8 cellular contexts compared by ENCODE assay signal in genomic region chr5:132883261-132883834, GRCh38. TPM values are rescaled to one million over a fixed set of nuclear protein-coding genes. Genes with fewer than 3 reads are reported as not detected.
DNase-seq lines count a peak whose midpoint lies in the region; ATAC-seq, FAIRE-seq and TF ChIP-seq lines count a peak whose summit lies in the region.

No MANE protein-coding gene starts in this region.

- TF ChIP-seq RAD21 in HepG2 (CRISPR knock-in tag; IDR thresholded peaks at IDR 0.05) = peak; percentile 81

- H3K79me2 ChIP-seq in HepG2 (ENCODE audit: insufficient read depth, low read length) = no peaks in the 10 kb centered on the region

- DNase-seq in A673 (ENCODE audit: low spot score) = peak; percentile 72
- DNase-seq in GM06990 (ENCODE audit: extremely low read depth, insufficient read length) = no peak
- peak; percentile 80 for DNase-seq in KBM-7
- DNase-seq in SIG-M5 treated with dmso at 0.1 percent for 504 hours (lab: John Stamatoyannopoulos, UW; ENCODE audit: unreplicated experiment) = peak; percentile 88
- DNase-seq in choroid plexus epithelial cell (ENCODE audit: low read depth) = peak; percentile 87
- peak; percentile 78 for DNase-seq in HepG2 (ENCODE audit: low spot score)
- peak in 1 of 2 donors; percentile 18 for DNase-seq in tibial nerve (ENCODE audit: low spot score in 2 of 2)

- no peak overlapping the region for H3K4me2 ChIP-seq in HepG2 (ENCODE audit: low read depth, low read length)

- in situ Hi-C loops in KBM-7 (cut with MboI; ENCODE audit: low pct_unique_long_range_greater_than_20kb, low sequenced_read_pairs) (no loop called here), HepG2 (cut with HindIII; ENCODE audit: extremely low pct_ligation_motif_present, low pct_unique_long_range_greater_than_20kb) (loop anchor here (10.0 kb wide), 1 partner anchor 139 kb away; the partner anchor contains the start of gene CCNI2)

- H2AFZ ChIP-seq in HepG2 (ENCODE audit: low read length) = no peak overlapping the region

- no TSS peak for BruUV-seq in A673 (replicated peaks; lab: Mats Ljungman, UMichigan)
- BruUV-seq in HepG2 (replicated peaks; lab: Mats Ljungman, UMichigan) = no TSS peak

- no peaks in the 10 kb centered on the region for H4K20me1 ChIP-seq in HepG2 (ENCODE audit: insufficient read depth, low read length)

- peak; percentile 68 for FAIRE-seq in HepG2 (lab: Jason Lieb, UNC)

- H3K36me3 ChIP-seq in A673 (ENCODE audit: insufficient read depth, low read length, poor library complexity, severe bottlenecking) = peaks cover 60% of the 10 kb centered on the region
- H3K36me3 ChIP-seq in GM06990 (ENCODE audit: control insufficient read depth, insufficient read depth, low read length) = peaks cover 11% of the 10 kb centered on the region
- peaks cover 20 to 62% of the 10 kb centered on the region in 2 experiments for H3K36me3 ChIP-seq in HepG2 (replicated peaks in 1 of 2; ENCODE audit: control insufficient read depth in 1 of 2, insufficient read depth in 2 of 2, low read length in 2 of 2)
- H3K36me3 ChIP-seq in tibial nerve = peaks cover 4 to 81% (median 12%) of the 10 kb centered on the region in 3 donors

- CTCF ChIA-PET in A673 (lab: Charles Lee) = interaction anchor here (0.8 to 1.3 kb wide), 2 partner anchors 128 to 147 kb away, joined by 3 to 5 read pairs; no protein-coding TSS in a partner anchor
- CTCF ChIA-PET in HepG2 (lab: Yijun Ruan, JAX; ENCODE audit: low intra/inter-chr PET ratio, low total read pairs) = interaction anchor here (1.3 to 2.5 kb wide), 3 partner anchors 16 to 76 kb away, joined by 4 to 39 read pairs (median 7); partner anchors contain the start of genes GDF9, SHROOM1 and UQCRQ

- peak; percentile 72 for TF ChIP-seq CTCF in A673 (conservative IDR thresholded peaks at IDR 0.05; ENCODE audit: low read depth, low read length)
- peak; percentile 68 for TF ChIP-seq CTCF in GM06990 (IDR thresholded peaks at IDR 0.05; ENCODE audit: insufficient read depth, low read length, poor library complexity, severe bottlenecking)
- peak; percentile 81 for TF ChIP-seq CTCF in choroid plexus epithelial cell (conservative IDR thresholded peaks at IDR 0.05; ENCODE audit: low read depth, low read length)
- peak; percentile 85 for TF ChIP-seq CTCF in HepG2 (CRISPR knock-in tag; IDR thresholded peaks at IDR 0.05)
- TF ChIP-seq CTCF in tibial nerve (IDR thresholded peaks at IDR 0.05) = peak; percentile 49 to 61 (median 52)

- 13% methylated on average over 2 of the region's 2 CpGs for WGBS in HepG2 (ENCODE audit: low lambda C conversion rate)
- 41 to 44% methylated on average over 2 of the region's 2 CpGs for WGBS in tibial nerve, 2 donors

- no peaks in the 10 kb centered on the region for H3K9me3 ChIP-seq in A673 (ENCODE audit: low read depth, low read length, poor library complexity, severe bottlenecking)
- no peaks in the 10 kb centered on the region for H3K9me3 ChIP-seq in HepG2 (ENCODE audit: low read length)
- no peaks in the 10 kb centered on the region for H3K9me3 ChIP-seq in tibial nerve

- POLR2A ChIA-PET in A673 (lab: Charles Lee; ENCODE audit: low non-redundant PET) (no interaction called here), HepG2 (lab: Yijun Ruan, JAX) (interaction anchor here (0.6 to 1.9 kb wide), 8 partner anchors 17 to 168 kb away, joined by 3 to 22 read pairs (median 5); partner anchors contain the start of genes GDF9, HSPA4, SHROOM1 and UQCRQ)

- ATAC-seq in HepG2 (peak; percentile 94), HG03521 (IDR thresholded peaks at IDR 0.05; ENCODE audit: unreplicated experiment) (no peak)

- TF ChIP-seq POLR2A in HepG2 (IDR thresholded peaks at IDR 0.05; ENCODE audit: insufficient read depth in 1 of 2, low read depth in 2 of 2, low read length in 2 of 2) (no peak), tibial nerve (IDR thresholded peaks at IDR 0.05) (no peak)

- no peaks in the 10 kb centered on the region for H3K4me1 ChIP-seq in A673 (ENCODE audit: insufficient read depth, low read length, poor library complexity, severe bottlenecking)
- H3K4me1 ChIP-seq in HepG2 (ENCODE audit: insufficient read depth, low read length) = peaks cover 17% of the 10 kb centered on the region
- H3K4me1 ChIP-seq in tibial nerve = peaks cover 0 to 11% (median 0%) of the 10 kb centered on the region in 4 donors

- no peaks in the 10 kb centered on the region for H3K27me3 ChIP-seq in A673 (replicated peaks; ENCODE audit: insufficient read depth, low read depth, low read length, poor library complexity)
- H3K27me3 ChIP-seq in GM06990 (replicated peaks; ENCODE audit: control insufficient read depth, insufficient read depth, low read length) = no peaks in the 10 kb centered on the region
- H3K27me3 ChIP-seq in HepG2 (ENCODE audit: control insufficient read depth in 1 of 2, insufficient read depth in 2 of 2, low read length in 2 of 2) = no peaks in the 10 kb centered on the region
- no peaks in the 10 kb centered on the region for H3K27me3 ChIP-seq in tibial nerve

- H3K27ac ChIP-seq in A673 (ENCODE audit: low read depth, low read length, poor library complexity, severe bottlenecking) (no peak overlapping the region), HepG2 (ENCODE audit: extremely low read length, insufficient read depth, low read length) (peak overlapping the region; percentile 16), tibial nerve (no peak overlapping the region)

- no peak overlapping the region for H3K9ac ChIP-seq in HepG2 (ENCODE audit: insufficient read depth, low read depth, low read length)

- no peak overlapping the region for H3K4me3 ChIP-seq in A673 (ENCODE audit: low read depth, low read length, poor library complexity, severe bottlenecking)
- H3K4me3 ChIP-seq in GM06990 (replicated peaks; ENCODE audit: low read depth, low read length) = no peak overlapping the region
- no peak overlapping the region for H3K4me3 ChIP-seq in choroid plexus epithelial cell (ENCODE audit: low read depth, low read length)
- no peak overlapping the region for H3K4me3 ChIP-seq in HepG2 (replicated peaks in 1 of 3; ENCODE audit: insufficient read depth in 1 of 3, low read depth in 2 of 3, low read length in 3 of 3)
- no peak overlapping the region for H3K4me3 ChIP-seq in tibial nerve

- intact Hi-C loops in A673 (cut with micrococcal nuclease; ENCODE audit: unreplicated experiment) (loop anchor here (2.0 to 5.0 kb wide), 2 partner anchors 53 to 496 kb away; partner anchors contain the start of gene SHROOM1), HepG2 (cut with micrococcal nuclease; ENCODE audit: unreplicated experiment) (loop anchor here (1.0 to 10.0 kb wide), 3 partner anchors 53 to 359 kb away; partner anchors contain the start of gene SHROOM1)

- TF ChIP-seq EP300 in HepG2 (IDR thresholded peaks at IDR 0.05; ENCODE audit: low read depth in 2 of 2, low read length in 2 of 2) (no peak), HepG2 (CRISPR knock-in tag; IDR thresholded peaks at IDR 0.05; ENCODE audit: borderline replicate concordance) (no peak), tibial nerve (IDR thresholded peaks at IDR 0.05) (no peak)

RNA-seq across cellular contexts. Expression of gene LEAP2, which starts 9.9 kb away (rescaled TPM):
- total RNA-seq in A673 (2021) (2.9 and 4.0 TPM in 2 replicates), HepG2 (2016; rRNA removed; fragmentation: Illumina TruSeq; extraction: Trizol) (19.8 and 23.9 TPM in 2 replicates), tibial nerve (1 to 10 TPM; 1.7 to 3.9 (median 2.5) TPM)
- 31.9 and 33.8 TPM in 2 replicates for total RNA-seq in HepG2 (2016; cell fraction: cytosol; rRNA removed; fragmentation: Illumina TruSeq; extraction: Trizol; ENCODE audit: low read depth)
- 21.4 and 22.6 TPM in 2 replicates for total RNA-seq in HepG2 (2016; cell fraction: insoluble cytoplasmic fraction; rRNA removed; fragmentation: Illumina TruSeq; extraction: Trizol)
- 22.4 and 23.2 TPM in 2 replicates for total RNA-seq in HepG2 (2016; cell fraction: membrane; rRNA removed; fragmentation: Illumina TruSeq; extraction: Trizol)
- 17.3 and 21.3 TPM in 2 replicates for total RNA-seq in HepG2 (2016; cell fraction: nucleus; rRNA removed; fragmentation: Illumina TruSeq; extraction: Trizol)
- 51.9 and 70.9 TPM in 2 replicates for polyA plus RNA-seq in HepG2 (2011; rRNA removed)
- polyA plus RNA-seq in HepG2 (2011; cell fraction: cytosol; rRNA removed) = 18.2 and 34.0 TPM in 2 replicates
- polyA plus RNA-seq in HepG2 (2011; cell fraction: nucleus; rRNA removed) = 19.5 and 30.9 TPM in 2 replicates
- 83.9 and 193 TPM in 2 replicates for polyA plus RNA-seq in HepG2 (2012)
- 9.5 and 10.5 TPM in 2 replicates for polyA plus RNA-seq in HepG2 (2016; cell fraction: cytosol; fragmentation: Illumina TruSeq; extraction: Trizol; ENCODE audit: low read depth)
- 12.1 and 12.5 TPM in 2 replicates for polyA plus RNA-seq in HepG2 (2016; cell fraction: insoluble cytoplasmic fraction; fragmentation: Illumina TruSeq; extraction: Trizol; ENCODE audit: low read depth)
- polyA plus RNA-seq in HepG2 (2016; cell fraction: membrane; fragmentation: Illumina TruSeq; extraction: Trizol; ENCODE audit: low read depth) = 7.0 and 11.1 TPM in 2 replicates
- polyA plus RNA-seq in HepG2 (2016; cell fraction: nucleus; fragmentation: Illumina TruSeq; extraction: Trizol; ENCODE audit: insufficient read depth, low read depth) = 19.5 and 23.5 TPM in 2 replicates
- polyA minus RNA-seq in HepG2 (2011; rRNA and poly(A)+ RNA removed; ENCODE audit: low replicate concordance) = 3.2 and 62.6 TPM in 2 replicates
- polyA minus RNA-seq in HepG2 (2011; cell fraction: cytosol; rRNA and poly(A)+ RNA removed) = 68.1 and 102 TPM in 2 replicates
- polyA minus RNA-seq in HepG2 (2011; cell fraction: nucleus; rRNA and poly(A)+ RNA removed) = 42.6 and 69.6 TPM in 2 replicates

RNA-seq across cellular contexts. Expression of gene UQCRQ, which starts 16.9 kb away (rescaled TPM):
- total RNA-seq in A673 (2021) (542 and 564 TPM in 2 replicates), HepG2 (2016; rRNA removed; fragmentation: Illumina TruSeq; extraction: Trizol) (575 and 610 TPM in 2 replicates), tibial nerve (100 to 1,000 TPM in 3 of 4 donors, 10 to 100 TPM in 1; 69.8 to 143 (median 118) TPM)
- total RNA-seq in HepG2 (2016; cell fraction: cytosol; rRNA removed; fragmentation: Illumina TruSeq; extraction: Trizol; ENCODE audit: low read depth) = 434 and 616 TPM in 2 replicates
- total RNA-seq in HepG2 (2016; cell fraction: insoluble cytoplasmic fraction; rRNA removed; fragmentation: Illumina TruSeq; extraction: Trizol) = 541 and 719 TPM in 2 replicates
- 520 and 710 TPM in 2 replicates for total RNA-seq in HepG2 (2016; cell fraction: membrane; rRNA removed; fragmentation: Illumina TruSeq; extraction: Trizol)
- 214 and 220 TPM in 2 replicates for total RNA-seq in HepG2 (2016; cell fraction: nucleus; rRNA removed; fragmentation: Illumina TruSeq; extraction: Trizol)
- polyA plus RNA-seq in HepG2 (2011; rRNA removed) = 237 and 257 TPM in 2 replicates
- polyA plus RNA-seq in HepG2 (2011; cell fraction: cytosol; rRNA removed) = 173 and 215 TPM in 2 replicates
- 111 and 145 TPM in 2 replicates for polyA plus RNA-seq in HepG2 (2011; cell fraction: nucleus; rRNA removed)
- polyA plus RNA-seq in HepG2 (2012) = 221 and 310 TPM in 2 replicates
- 298 and 464 TPM in 2 replicates for polyA plus RNA-seq in HepG2 (2016; cell fraction: cytosol; fragmentation: Illumina TruSeq; extraction: Trizol; ENCODE audit: low read depth)
- polyA plus RNA-seq in HepG2 (2016; cell fraction: insoluble cytoplasmic fraction; fragmentation: Illumina TruSeq; extraction: Trizol; ENCODE audit: low read depth) = 393 and 430 TPM in 2 replicates
- 329 and 431 TPM in 2 replicates for polyA plus RNA-seq in HepG2 (2016; cell fraction: membrane; fragmentation: Illumina TruSeq; extraction: Trizol; ENCODE audit: low read depth)
- polyA plus RNA-seq in HepG2 (2016; cell fraction: nucleus; fragmentation: Illumina TruSeq; extraction: Trizol; ENCODE audit: insufficient read depth, low read depth) = 240 and 275 TPM in 2 replicates
- polyA minus RNA-seq in HepG2 (2011; rRNA and poly(A)+ RNA removed; ENCODE audit: low replicate concordance) = 39.6 and 61.4 TPM in 2 replicates
- polyA minus RNA-seq in HepG2 (2011; cell fraction: cytosol; rRNA and poly(A)+ RNA removed) = 26.8 and 32.8 TPM in 2 replicates
- 52.9 and 60.8 TPM in 2 replicates for polyA minus RNA-seq in HepG2 (2011; cell fraction: nucleus; rRNA and poly(A)+ RNA removed)

RNA-seq across cellular contexts. Expression of gene GDF9, which starts 17.1 kb away (rescaled TPM):
- total RNA-seq in A673 (2021) = 0.32 and 1.1 TPM in 2 replicates
- 0.07 and 0.38 TPM in 2 replicates for total RNA-seq in HepG2 (2016; rRNA removed; fragmentation: Illumina TruSeq; extraction: Trizol)
- 0.20 and 0.71 TPM in 2 replicates for total RNA-seq in HepG2 (2016; cell fraction: cytosol; rRNA removed; fragmentation: Illumina TruSeq; extraction: Trizol; ENCODE audit: low read depth)
- 0.15 and 0.49 TPM in 2 replicates for total RNA-seq in HepG2 (2016; cell fraction: insoluble cytoplasmic fraction; rRNA removed; fragmentation: Illumina TruSeq; extraction: Trizol)
- total RNA-seq in HepG2 (2016; cell fraction: membrane; rRNA removed; fragmentation: Illumina TruSeq; extraction: Trizol) = 0.46 and 0.55 TPM in 2 replicates
- total RNA-seq in HepG2 (2016; cell fraction: nucleus; rRNA removed; fragmentation: Illumina TruSeq; extraction: Trizol) = 0.60 and 0.65 TPM in 2 replicates
- polyA plus RNA-seq in HepG2 (2011; rRNA removed) = 0.33 and 0.50 TPM in 2 replicates
- polyA plus RNA-seq in HepG2 (2011; cell fraction: cytosol; rRNA removed) = 0.09 and 0.24 TPM in 2 replicates
- polyA plus RNA-seq in HepG2 (2011; cell fraction: nucleus; rRNA removed) = 0.51 and 0.68 TPM in 2 replicates
- polyA plus RNA-seq in HepG2 (2012) = 0.16 and 0.20 TPM in 2 replicates
- 0.07 and 0.37 TPM in 2 replicates for polyA plus RNA-seq in HepG2 (2016; cell fraction: cytosol; fragmentation: Illumina TruSeq; extraction: Trizol; ENCODE audit: low read depth)
- polyA plus RNA-seq in HepG2 (2016; cell fraction: insoluble cytoplasmic fraction; fragmentation: Illumina TruSeq; extraction: Trizol; ENCODE audit: low read depth) = 0.21 and 0.23 TPM in 2 replicates
- 0.21 and 0.26 TPM in 2 replicates for polyA plus RNA-seq in HepG2 (2016; cell fraction: membrane; fragmentation: Illumina TruSeq; extraction: Trizol; ENCODE audit: low read depth)
- 0.92 and 1.0 TPM in 2 replicates for polyA plus RNA-seq in HepG2 (2016; cell fraction: nucleus; fragmentation: Illumina TruSeq; extraction: Trizol; ENCODE audit: insufficient read depth, low read depth)
- polyA minus RNA-seq in HepG2 (2011; rRNA and poly(A)+ RNA removed; ENCODE audit: low replicate concordance) = 0.21 and 0.84 TPM in 2 replicates
- polyA minus RNA-seq in HepG2 (2011; cell fraction: cytosol; rRNA and poly(A)+ RNA removed) = not detected in 2 replicates
- 0.64 and 2.0 TPM in 2 replicates for polyA minus RNA-seq in HepG2 (2011; cell fraction: nucleus; rRNA and poly(A)+ RNA removed)
- total RNA-seq in tibial nerve = under 1 TPM in 2 of 4 donors, not detected in 2; 0.44 to 0.60 TPM

RNA-seq across cellular contexts. Expression of gene SHROOM1, which starts 52.9 kb away (rescaled TPM):
- total RNA-seq in A673 (2021) (0.28 and 0.54 TPM in 2 replicates), HepG2 (2016; rRNA removed; fragmentation: Illumina TruSeq; extraction: Trizol) (8.9 and 18.2 TPM in 2 replicates), tibial nerve (10 to 100 TPM; 29.1 to 67.5 (median 38.5) TPM)
- 2.9 and 3.0 TPM in 2 replicates for total RNA-seq in HepG2 (2016; cell fraction: cytosol; rRNA removed; fragmentation: Illumina TruSeq; extraction: Trizol; ENCODE audit: low read depth)
- 8.5 and 16.1 TPM in 2 replicates for total RNA-seq in HepG2 (2016; cell fraction: insoluble cytoplasmic fraction; rRNA removed; fragmentation: Illumina TruSeq; extraction: Trizol)
- total RNA-seq in HepG2 (2016; cell fraction: membrane; rRNA removed; fragmentation: Illumina TruSeq; extraction: Trizol) = 6.2 and 8.3 TPM in 2 replicates
- 14.0 and 18.5 TPM in 2 replicates for total RNA-seq in HepG2 (2016; cell fraction: nucleus; rRNA removed; fragmentation: Illumina TruSeq; extraction: Trizol)
- polyA plus RNA-seq in HepG2 (2011; rRNA removed) = 25.7 and 34.5 TPM in 2 replicates
- 18.4 and 21.6 TPM in 2 replicates for polyA plus RNA-seq in HepG2 (2011; cell fraction: cytosol; rRNA removed)
- 60.0 and 62.0 TPM in 2 replicates for polyA plus RNA-seq in HepG2 (2011; cell fraction: nucleus; rRNA removed)
- polyA plus RNA-seq in HepG2 (2012) = 12.5 and 16.7 TPM in 2 replicates
- 2.1 and 2.2 TPM in 2 replicates for polyA plus RNA-seq in HepG2 (2016; cell fraction: cytosol; fragmentation: Illumina TruSeq; extraction: Trizol; ENCODE audit: low read depth)
- 11.5 and 14.1 TPM in 2 replicates for polyA plus RNA-seq in HepG2 (2016; cell fraction: insoluble cytoplasmic fraction; fragmentation: Illumina TruSeq; extraction: Trizol; ENCODE audit: low read depth)
- 4.6 and 5.0 TPM in 2 replicates for polyA plus RNA-seq in HepG2 (2016; cell fraction: membrane; fragmentation: Illumina TruSeq; extraction: Trizol; ENCODE audit: low read depth)
- 52.3 and 58.0 TPM in 2 replicates for polyA plus RNA-seq in HepG2 (2016; cell fraction: nucleus; fragmentation: Illumina TruSeq; extraction: Trizol; ENCODE audit: insufficient read depth, low read depth)
- 10.1 and 31.5 TPM in 2 replicates for polyA minus RNA-seq in HepG2 (2011; rRNA and poly(A)+ RNA removed; ENCODE audit: low replicate concordance)
- polyA minus RNA-seq in HepG2 (2011; cell fraction: cytosol; rRNA and poly(A)+ RNA removed) = 14.4 and 20.5 TPM in 2 replicates
- 29.1 and 42.4 TPM in 2 replicates for polyA minus RNA-seq in HepG2 (2011; cell fraction: nucleus; rRNA and poly(A)+ RNA removed)
